Comparison of ENCODE assay signal across 1 cellular context in genomic region chr20:40359127-40359892, GRCh38.
TF ChIP-seq lines count a peak whose summit lies in the region.

No MANE protein-coding gene starts in this region.

TF ChIP-seq in SK-N-SH treated with all-trans-retinoic acid at 6 μM for 48 hours, 23 proteins besides CTCF, POLR2A, EP300 and RAD21 (continued from another document):
- no peak for TF ChIP-seq TSHZ2 (CRISPR knock-in tag; IDR thresholded peaks at IDR 0.05)
